8 cellular contexts compared by ENCODE assay signal in the genomic region with DNA sequence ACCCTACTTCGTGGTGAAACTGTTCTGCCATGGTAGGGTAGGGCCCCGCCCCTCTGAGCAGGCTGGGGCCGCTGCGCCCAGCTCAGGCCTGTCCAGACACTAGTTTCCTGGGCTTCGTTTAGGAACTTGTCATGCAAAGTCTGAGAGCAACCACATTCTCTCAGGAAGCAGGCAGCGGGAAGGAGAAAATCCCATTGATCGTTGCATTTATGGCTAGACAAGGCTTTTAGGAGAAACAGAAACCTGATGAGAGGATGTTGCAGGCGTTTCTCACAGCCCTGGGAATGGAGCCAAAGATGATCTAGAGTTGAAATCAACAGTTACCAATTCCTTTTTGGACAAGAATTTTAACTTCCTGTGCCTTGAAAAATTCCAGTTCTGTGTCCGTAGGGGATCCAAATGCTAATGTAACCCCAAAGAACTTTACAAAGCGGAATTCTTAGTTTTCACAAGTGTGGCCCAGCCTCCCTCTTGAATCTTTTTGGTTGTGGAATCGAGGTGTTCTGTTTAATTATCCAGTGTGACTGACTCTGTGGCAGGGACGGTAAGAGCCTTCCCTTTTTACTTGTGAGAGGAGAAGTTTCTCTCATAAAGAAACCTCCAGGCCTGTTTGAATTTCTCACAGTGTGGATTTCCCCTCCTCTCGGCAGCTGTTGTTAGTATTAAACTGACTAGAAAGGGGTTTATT. TPM values are rescaled to one million over a fixed set of nuclear protein-coding genes. Genes with fewer than 3 reads are reported as not detected.
DNase-seq lines count a peak whose midpoint lies in the region; ATAC-seq and TF ChIP-seq lines count a peak whose summit lies in the region.

No MANE protein-coding gene starts in this region.

- ATAC-seq in activated naive CD8-positive, alpha-beta T cell treated with anti-CD3 and anti-CD28 coated beads, Interleukin-2, amount 50 U/mL, for 24 hours: no peak
- peak; percentile 63 for ATAC-seq in HG03280 (IDR thresholded peaks at IDR 0.05; ENCODE audit: unreplicated experiment)

- TF ChIP-seq CTCF in breast epithelium (IDR thresholded peaks at IDR 0.05): no peak

- no peaks in the 10 kb centered on the region for H3K79me2 ChIP-seq in mesendoderm (ENCODE audit: control insufficient read depth, insufficient read depth, low read length)

- H3K79me1 ChIP-seq in mesendoderm (ENCODE audit: low read length): no peaks in the 10 kb centered on the region

- no peak overlapping the region for H2BK15ac ChIP-seq in mesendoderm (replicated peaks; ENCODE audit: low read depth)

- peak overlapping the region; percentile 24 for H3K18ac ChIP-seq in mesendoderm (ENCODE audit: low read length)

- H3K4me3 Mint-ChIP-seq in activated naive CD8-positive, alpha-beta T cell treated with anti-CD3 and anti-CD28 coated beads, Interleukin-2, amount 50 U/mL, for 24 hours: no peak overlapping the region
- H3K4me3 Mint-ChIP-seq in activated naive CD8-positive, alpha-beta T cell treated with anti-CD3 and anti-CD28 coated beads for 36 hours: no peak overlapping the region

- H3K36me3 ChIP-seq in breast epithelium (no peaks in the 10 kb centered on the region), mesendoderm (ENCODE audit: control insufficient read depth, insufficient read depth, low read length) (no peaks in the 10 kb centered on the region)

- no CpG with 5 or more reads among the region's 13 CpGs for WGBS in mesendoderm (ENCODE audit: extremely low coverage, insufficient coverage, low lambda C conversion rate)

- no peak overlapping the region for H3K23ac ChIP-seq in mesendoderm (ENCODE audit: low read length)

- no peak overlapping the region for H4K8ac ChIP-seq in mesendoderm (ENCODE audit: low read depth, low read length)

- H2AK5ac ChIP-seq in mesendoderm (ENCODE audit: low read length): no peak overlapping the region

- no peak overlapping the region for H3K4ac ChIP-seq in mesendoderm (ENCODE audit: low read depth, low read length)

- no peak overlapping the region for H3K9ac ChIP-seq in mesendoderm (ENCODE audit: low read length)

- peak overlapping the region; percentile 20 to 53 (median 22) for H3K4me3 ChIP-seq in breast epithelium
- H3K4me3 ChIP-seq in mesendoderm (ENCODE audit: low read length): no peak overlapping the region

- no peak overlapping the region for H3K56ac ChIP-seq in mesendoderm (ENCODE audit: low read length)

- H3K4me1 ChIP-seq in breast epithelium (no peaks in the 10 kb centered on the region), mesendoderm (ENCODE audit: control insufficient read depth, low read depth, low read length) (no peaks in the 10 kb centered on the region)

- no peak overlapping the region for H3K4me2 ChIP-seq in mesendoderm (ENCODE audit: low read length)

- peaks cover 3% of the 10 kb centered on the region for H3K27me3 Mint-ChIP-seq in activated naive CD8-positive, alpha-beta T cell treated with anti-CD3 and anti-CD28 coated beads, Interleukin-2, amount 50 U/mL, for 24 hours
- H3K27me3 Mint-ChIP-seq in activated naive CD8-positive, alpha-beta T cell treated with anti-CD3 and anti-CD28 coated beads for 36 hours: peaks cover 9% of the 10 kb centered on the region

- H2BK5ac ChIP-seq in mesendoderm (ENCODE audit: low read length): no peak overlapping the region

- peak overlapping the region; percentile 65 to 76 for H3K27ac ChIP-seq in breast epithelium
- H3K27ac ChIP-seq in mesendoderm (ENCODE audit: low read depth, low read length): no peak overlapping the region
- no peak overlapping the region for H3K27ac ChIP-seq in caudate nucleus (ENCODE audit: low read depth, low read length)

- H3K9me3 ChIP-seq in breast epithelium: no peaks in the 10 kb centered on the region

- no peaks in the 10 kb centered on the region for H3K9me3 Mint-ChIP-seq in activated naive CD8-positive, alpha-beta T cell treated with anti-CD3 and anti-CD28 coated beads, Interleukin-2, amount 50 U/mL, for 24 hours
- no peaks in the 10 kb centered on the region for H3K9me3 Mint-ChIP-seq in activated naive CD8-positive, alpha-beta T cell treated with anti-CD3 and anti-CD28 coated beads for 36 hours

- no peaks in the 10 kb centered on the region for H3K27me3 ChIP-seq in breast epithelium
- no peaks in the 10 kb centered on the region for H3K27me3 ChIP-seq in mesendoderm (ENCODE audit: insufficient read depth, low read length, poor library complexity)

- peak overlapping the region; percentile 74 for H3K27ac Mint-ChIP-seq in activated naive CD8-positive, alpha-beta T cell treated with anti-CD3 and anti-CD28 coated beads, Interleukin-2, amount 50 U/mL, for 24 hours
- H3K27ac Mint-ChIP-seq in activated naive CD8-positive, alpha-beta T cell treated with anti-CD3 and anti-CD28 coated beads for 36 hours: no peak overlapping the region

- no peak overlapping the region for H2BK120ac ChIP-seq in mesendoderm (ENCODE audit: low read depth, low read length)

- intact Hi-C loops in breast epithelium (cut with DNase I; ENCODE audit: low total_unique reads): no loop called here

- no peak overlapping the region for H4K5ac ChIP-seq in mesendoderm (ENCODE audit: low read length)

- TF ChIP-seq POLR2A in breast epithelium (IDR thresholded peaks at IDR 0.05): no peak

- H3K4me1 Mint-ChIP-seq in activated naive CD8-positive, alpha-beta T cell treated with anti-CD3 and anti-CD28 coated beads, Interleukin-2, amount 50 U/mL, for 24 hours: no peaks in the 10 kb centered on the region
- H3K4me1 Mint-ChIP-seq in activated naive CD8-positive, alpha-beta T cell treated with anti-CD3 and anti-CD28 coated beads for 36 hours: peaks cover 4% of the 10 kb centered on the region

- no peak for DNase-seq in activated naive CD8-positive, alpha-beta T cell treated with anti-CD3 and anti-CD28 coated beads, Interleukin-2, amount 50 U/mL, for 24 hours
- no peak for DNase-seq in activated naive CD8-positive, alpha-beta T cell treated with anti-CD3 and anti-CD28 coated beads for 36 hours
- no peak for DNase-seq in breast epithelium (ENCODE audit: low spot score in 2 of 2)
- DNase-seq in mesendoderm: no peak
- no peak for DNase-seq in germinal center (ENCODE audit: low spot score)
- DNase-seq in caudate nucleus (lab: John Stamatoyannopoulos, UW): no peak
- no peak for DNase-seq in activated T-cell treated with anti-CD3 and anti-CD28 coated beads, Interleukin-2, amount 50 U/mL, for 48 hours

- no peaks in the 10 kb centered on the region for H3K36me3 Mint-ChIP-seq in activated naive CD8-positive, alpha-beta T cell treated with anti-CD3 and anti-CD28 coated beads, Interleukin-2, amount 50 U/mL, for 24 hours (ENCODE audit: low read depth)
- H3K36me3 Mint-ChIP-seq in activated naive CD8-positive, alpha-beta T cell treated with anti-CD3 and anti-CD28 coated beads for 36 hours: no peaks in the 10 kb centered on the region

RNA-seq across cellular contexts. Expression of a gene that starts 4.5 kb away (rescaled TPM):
- total RNA-seq in activated naive CD8-positive, alpha-beta T cell treated with anti-CD3 and anti-CD28 coated beads for 36 hours: 1 to 10 TPM; 2.2 to 2.7 TPM
- 1 to 10 TPM in 2 of 3 donors, not detected in 1; 2.3 to 2.7 TPM for total RNA-seq in breast epithelium
- 0.01 TPM for polyA plus RNA-seq in mesendoderm (2013, experiment 1 of 2)
- polyA plus RNA-seq in mesendoderm (2013, experiment 2 of 2): not detected

RNA-seq across cellular contexts. Expression of a gene that starts 11.5 kb away (rescaled TPM):
- total RNA-seq in activated naive CD8-positive, alpha-beta T cell treated with anti-CD3 and anti-CD28 coated beads for 36 hours: 1 to 10 TPM; 2.1 to 3.0 TPM
- 1 to 10 TPM in 1 of 3 donors, not detected in 2; 1.2 TPM for total RNA-seq in breast epithelium
- polyA plus RNA-seq in mesendoderm (2013, experiment 1 of 2): not detected
- polyA plus RNA-seq in mesendoderm (2013, experiment 2 of 2): not detected

RNA-seq across cellular contexts. Expression of a gene that starts 21.1 kb away (rescaled TPM):
- 10 to 100 TPM; 70.9 to 72.0 TPM for total RNA-seq in activated naive CD8-positive, alpha-beta T cell treated with anti-CD3 and anti-CD28 coated beads for 36 hours
- 10 to 100 TPM; 33.6 to 46.4 (median 45.9) TPM for total RNA-seq in breast epithelium
- polyA plus RNA-seq in mesendoderm (2013, experiment 1 of 2): 65.3 TPM
- polyA plus RNA-seq in mesendoderm (2013, experiment 2 of 2): 61.8 TPM

RNA-seq across cellular contexts. Expression of a gene that starts 24.0 kb away (rescaled TPM):
- total RNA-seq in activated naive CD8-positive, alpha-beta T cell treated with anti-CD3 and anti-CD28 coated beads for 36 hours: under 1 TPM; 0.30 to 0.60 TPM
- not detected for total RNA-seq in breast epithelium
- polyA plus RNA-seq in mesendoderm (2013, experiment 1 of 2): 0.10 TPM
- 0.07 TPM for polyA plus RNA-seq in mesendoderm (2013, experiment 2 of 2)

Comparison
In these comparisons a context has a peak if more than half of its experiments do, and no peak if none do; other contexts are left out.
1. H3K27ac ChIP-seq: peak in breast epithelium (2 of 2); none in mesendoderm (single experiment) and caudate nucleus (single experiment).